26 cellular contexts compared by ENCODE assay signal in genomic region chr10:118110750-118111149, GRCh38.
A peak's percentile ranks its signal among the peaks of the same experiment; 100 is the strongest.
DNase-seq lines count a peak whose midpoint lies in the region; ATAC-seq and TF ChIP-seq lines count a peak whose summit lies in the region.
"Had no signal": no experiment of that assay in that cellular context is flagged by ENCODE, and none has a peak within 500 bp of the region (broad histone marks: within the 10 kb centered on the region; RNA-seq: fewer than 3 reads in every experiment).

No MANE protein-coding gene starts in this region.

- H3K4me1 ChIP-seq in body of pancreas, result no peaks in the 10 kb centered on the region

- peak; percentile 89 for ATAC-seq in activated naive CD8-positive, alpha-beta T cell treated with anti-CD3 and anti-CD28 coated beads, Interleukin-2, amount 10 ng/mL, durations not matched to agents 7 days and 5 days (ENCODE audit: low read depth)
- no peak for ATAC-seq in activated naive CD8-positive, alpha-beta T cell treated with anti-CD3 and anti-CD28 coated beads, Interleukin-2, amount 50 U/mL, for 24 hours
- ATAC-seq in activated CD8-positive, alpha-beta T cell treated with anti-CD3 and anti-CD28 coated beads for 36 hours, result peak; percentile 56
- peak; percentile 24 for ATAC-seq in activated T-helper 17 cell treated with anti-CD3 and anti-CD28 coated beads, Interleukin-2, amount 50 U/mL, for 72 hours (replicated peaks)
- no peak for ATAC-seq in body of pancreas
- ATAC-seq: GM12878 had no signal

- H3K9me3 ChIP-seq in body of pancreas, result no peaks in the 10 kb centered on the region
- H3K9me3 ChIP-seq: BE2C, BLaER1 had no signal

- DNase-seq in activated CD4-positive, alpha-beta T cell treated with anti-CD3 and anti-CD28 coated beads, Interleukin-2, amount 10 ng/mL, durations not matched to agents 7 days and 5 days, result no peak
- no peak for DNase-seq in activated CD4-positive, alpha-beta T cell treated with anti-CD3 and anti-CD28 coated beads for 1 hour
- DNase-seq in activated naive CD8-positive, alpha-beta T cell treated with anti-CD3 and anti-CD28 coated beads, Interleukin-2, amount 10 ng/mL, durations not matched to agents 7 days and 5 days, result no peak
- DNase-seq in activated naive CD8-positive, alpha-beta T cell treated with anti-CD3 and anti-CD28 coated beads, Interleukin-2, amount 50 U/mL, for 24 hours, result no peak
- DNase-seq in activated CD8-positive, alpha-beta T cell treated with anti-CD3 and anti-CD28 coated beads for 36 hours, result no peak
- no peak for DNase-seq in HCEC 1CT
- DNase-seq in body of pancreas, result no peak
- DNase-seq: 8988T; ACHN; BE2C; C1 segment of cervical spinal cord; CD4-positive, alpha-beta memory T cell; CD8-positive, alpha-beta memory T cell; COR-L47; DMS 273 treated with DMSO at 0.1 percent for 48 hours; DMS153; DMS53; DMS79; DND-41; EL; GDM1 had no signal

- H3K27ac ChIP-seq in body of pancreas, result no peak overlapping the region
- H3K27ac ChIP-seq: BLaER1 had no signal

- 85 to 95% methylated on average over 1 of the region's 1 CpG for WGBS in body of pancreas, 2 donors

- no peaks in the 10 kb centered on the region for H3K36me3 Mint-ChIP-seq in activated CD4-positive, alpha-beta T cell treated with anti-CD3 and anti-CD28 coated beads, Interleukin-2, amount 10 ng/mL, durations not matched to agents 7 days and 5 days (ENCODE audit: low read depth)
- peaks cover 5% of the 10 kb centered on the region for H3K36me3 Mint-ChIP-seq in activated naive CD8-positive, alpha-beta T cell treated with anti-CD3 and anti-CD28 coated beads, Interleukin-2, amount 10 ng/mL, durations not matched to agents 7 days and 5 days
- H3K36me3 Mint-ChIP-seq in activated naive CD8-positive, alpha-beta T cell treated with anti-CD3 and anti-CD28 coated beads, Interleukin-2, amount 50 U/mL, for 24 hours (ENCODE audit: low read depth), result no peaks in the 10 kb centered on the region
- H3K36me3 Mint-ChIP-seq in activated CD8-positive, alpha-beta T cell treated with anti-CD3 and anti-CD28 coated beads for 36 hours (ENCODE audit: low read depth), result no peaks in the 10 kb centered on the region
- no peaks in the 10 kb centered on the region for H3K36me3 Mint-ChIP-seq in activated T-helper 17 cell treated with anti-CD3 and anti-CD28 coated beads, Interleukin-2, amount 50 U/mL, for 72 hours (ENCODE audit: low read depth)
- H3K36me3 Mint-ChIP-seq: CD14-positive monocyte; CD4-positive, alpha-beta memory T cell; CD4-positive, CD25-positive, alpha-beta regulatory T cell; CD8-positive, alpha-beta memory T cell had no signal

- H3K9me3 Mint-ChIP-seq in activated CD4-positive, alpha-beta T cell treated with anti-CD3 and anti-CD28 coated beads, Interleukin-2, amount 10 ng/mL, durations not matched to agents 7 days and 5 days, result no peaks in the 10 kb centered on the region
- H3K9me3 Mint-ChIP-seq in activated naive CD8-positive, alpha-beta T cell treated with anti-CD3 and anti-CD28 coated beads, Interleukin-2, amount 10 ng/mL, durations not matched to agents 7 days and 5 days, result no peaks in the 10 kb centered on the region
- H3K9me3 Mint-ChIP-seq in activated naive CD8-positive, alpha-beta T cell treated with anti-CD3 and anti-CD28 coated beads, Interleukin-2, amount 50 U/mL, for 24 hours, result no peaks in the 10 kb centered on the region
- H3K9me3 Mint-ChIP-seq in activated CD8-positive, alpha-beta T cell treated with anti-CD3 and anti-CD28 coated beads for 36 hours, result no peaks in the 10 kb centered on the region
- no peaks in the 10 kb centered on the region for H3K9me3 Mint-ChIP-seq in activated T-helper 17 cell treated with anti-CD3 and anti-CD28 coated beads, Interleukin-2, amount 50 U/mL, for 72 hours
- H3K9me3 Mint-ChIP-seq: CD4-positive, alpha-beta memory T cell; CD4-positive, CD25-positive, alpha-beta regulatory T cell; CD8-positive, alpha-beta memory T cell had no signal

- no peaks in the 10 kb centered on the region for H3K36me3 ChIP-seq in body of pancreas (replicated peaks in 1 of 2; ENCODE audit: insufficient read depth in 1 of 2, low read depth in 2 of 2)
- H3K36me3 ChIP-seq: BE2C, BLaER1 had no signal

- peak overlapping the region; percentile 76 for H3K27ac Mint-ChIP-seq in activated CD4-positive, alpha-beta T cell treated with anti-CD3 and anti-CD28 coated beads, Interleukin-2, amount 10 ng/mL, durations not matched to agents 7 days and 5 days
- H3K27ac Mint-ChIP-seq in activated naive CD8-positive, alpha-beta T cell treated with anti-CD3 and anti-CD28 coated beads, Interleukin-2, amount 10 ng/mL, durations not matched to agents 7 days and 5 days, result peak overlapping the region; percentile 78
- H3K27ac Mint-ChIP-seq in activated naive CD8-positive, alpha-beta T cell treated with anti-CD3 and anti-CD28 coated beads, Interleukin-2, amount 50 U/mL, for 24 hours, result no peak overlapping the region
- H3K27ac Mint-ChIP-seq in activated CD8-positive, alpha-beta T cell treated with anti-CD3 and anti-CD28 coated beads for 36 hours, result no peak overlapping the region
- H3K27ac Mint-ChIP-seq in activated T-helper 17 cell treated with anti-CD3 and anti-CD28 coated beads, Interleukin-2, amount 50 U/mL, for 72 hours, result no peak overlapping the region
- H3K27ac Mint-ChIP-seq: CD14-positive monocyte; CD4-positive, alpha-beta memory T cell; CD4-positive, CD25-positive, alpha-beta regulatory T cell; CD8-positive, alpha-beta memory T cell had no signal

- peaks cover 18% of the 10 kb centered on the region for H3K4me1 Mint-ChIP-seq in activated CD4-positive, alpha-beta T cell treated with anti-CD3 and anti-CD28 coated beads, Interleukin-2, amount 10 ng/mL, durations not matched to agents 7 days and 5 days
- peaks cover 38% of the 10 kb centered on the region for H3K4me1 Mint-ChIP-seq in activated naive CD8-positive, alpha-beta T cell treated with anti-CD3 and anti-CD28 coated beads, Interleukin-2, amount 10 ng/mL, durations not matched to agents 7 days and 5 days
- no peaks in the 10 kb centered on the region for H3K4me1 Mint-ChIP-seq in activated naive CD8-positive, alpha-beta T cell treated with anti-CD3 and anti-CD28 coated beads, Interleukin-2, amount 50 U/mL, for 24 hours
- H3K4me1 Mint-ChIP-seq in activated CD8-positive, alpha-beta T cell treated with anti-CD3 and anti-CD28 coated beads for 36 hours (ENCODE audit: low read depth), result no peaks in the 10 kb centered on the region
- H3K4me1 Mint-ChIP-seq in activated T-helper 17 cell treated with anti-CD3 and anti-CD28 coated beads, Interleukin-2, amount 50 U/mL, for 72 hours, result no peaks in the 10 kb centered on the region
- H3K4me1 Mint-ChIP-seq: CD14-positive monocyte; CD8-positive, alpha-beta memory T cell had no signal

- peaks cover 8% of the 10 kb centered on the region for H3K27me3 Mint-ChIP-seq in activated CD4-positive, alpha-beta T cell treated with anti-CD3 and anti-CD28 coated beads, Interleukin-2, amount 10 ng/mL, durations not matched to agents 7 days and 5 days
- H3K27me3 Mint-ChIP-seq in activated naive CD8-positive, alpha-beta T cell treated with anti-CD3 and anti-CD28 coated beads, Interleukin-2, amount 10 ng/mL, durations not matched to agents 7 days and 5 days, result no peaks in the 10 kb centered on the region
- H3K27me3 Mint-ChIP-seq in activated naive CD8-positive, alpha-beta T cell treated with anti-CD3 and anti-CD28 coated beads, Interleukin-2, amount 50 U/mL, for 24 hours, result peaks cover 7% of the 10 kb centered on the region
- peaks cover 2% of the 10 kb centered on the region for H3K27me3 Mint-ChIP-seq in activated CD8-positive, alpha-beta T cell treated with anti-CD3 and anti-CD28 coated beads for 36 hours
- peaks cover 8% of the 10 kb centered on the region for H3K27me3 Mint-ChIP-seq in activated T-helper 17 cell treated with anti-CD3 and anti-CD28 coated beads, Interleukin-2, amount 50 U/mL, for 72 hours
- H3K27me3 Mint-ChIP-seq: CD4-positive, CD25-positive, alpha-beta regulatory T cell had no signal

- POLR2A ChIA-PET in activated CD4-positive, alpha-beta T cell treated with anti-CD3 and anti-CD28 coated beads, Interleukin-2, amount 10 ng/mL, durations not matched to agents 7 days and 5 days (lab: Charles Lee), result no interaction called here
- POLR2A ChIA-PET in activated naive CD8-positive, alpha-beta T cell treated with anti-CD3 and anti-CD28 coated beads, Interleukin-2, amount 10 ng/mL, durations not matched to agents 7 days and 5 days (lab: Charles Lee), result no interaction called here
- POLR2A ChIA-PET in activated CD8-positive, alpha-beta T cell treated with anti-CD3 and anti-CD28 coated beads for 36 hours (lab: Charles Lee), result no interaction called here

- intact Hi-C loops in activated CD8-positive, alpha-beta T cell treated with anti-CD3 and anti-CD28 coated beads for 36 hours (cut with micrococcal nuclease), result no loop called here
- intact Hi-C loops in body of pancreas (cut with DNase I), result no loop called here

- no peak for TF ChIP-seq CTCF in activated CD8-positive, alpha-beta T cell treated with anti-CD3 and anti-CD28 coated beads for 36 hours (IDR thresholded peaks at IDR 0.05)
- TF ChIP-seq CTCF in body of pancreas (IDR thresholded peaks at IDR 0.05), result no peak

- no peak overlapping the region for H3K4me3 Mint-ChIP-seq in activated CD4-positive, alpha-beta T cell treated with anti-CD3 and anti-CD28 coated beads, Interleukin-2, amount 10 ng/mL, durations not matched to agents 7 days and 5 days
- peak overlapping the region; percentile 61 for H3K4me3 Mint-ChIP-seq in activated naive CD8-positive, alpha-beta T cell treated with anti-CD3 and anti-CD28 coated beads, Interleukin-2, amount 10 ng/mL, durations not matched to agents 7 days and 5 days
- H3K4me3 Mint-ChIP-seq in activated naive CD8-positive, alpha-beta T cell treated with anti-CD3 and anti-CD28 coated beads, Interleukin-2, amount 50 U/mL, for 24 hours, result no peak overlapping the region
- no peak overlapping the region for H3K4me3 Mint-ChIP-seq in activated CD8-positive, alpha-beta T cell treated with anti-CD3 and anti-CD28 coated beads for 36 hours
- no peak overlapping the region for H3K4me3 Mint-ChIP-seq in activated T-helper 17 cell treated with anti-CD3 and anti-CD28 coated beads, Interleukin-2, amount 50 U/mL, for 72 hours
- H3K4me3 Mint-ChIP-seq: CD14-positive monocyte; CD4-positive, alpha-beta memory T cell; CD4-positive, CD25-positive, alpha-beta regulatory T cell; CD8-positive, alpha-beta memory T cell had no signal

- TF ChIP-seq POLR2A in body of pancreas (IDR thresholded peaks at IDR 0.05), result no peak

- CTCF ChIA-PET in activated CD4-positive, alpha-beta T cell treated with anti-CD3 and anti-CD28 coated beads, Interleukin-2, amount 10 ng/mL, durations not matched to agents 7 days and 5 days (lab: Charles Lee), result no interaction called here
- CTCF ChIA-PET in activated CD8-positive, alpha-beta T cell treated with anti-CD3 and anti-CD28 coated beads for 36 hours (lab: Charles Lee), result no interaction called here

- H3K4me3 ChIP-seq in body of pancreas, result no peak overlapping the region
- H3K4me3 ChIP-seq: BLaER1, GM12878 had no signal

- no peaks in the 10 kb centered on the region for H3K27me3 ChIP-seq in body of pancreas
- H3K27me3 ChIP-seq: BE2C, BLaER1 had no signal

Comparison
In these comparisons a context has a peak if more than half of its experiments do, and no peak if none do; other contexts are left out.
1. H3K27ac Mint-ChIP-seq: peak in activated CD4-positive, alpha-beta T cell treated with anti-CD3 and anti-CD28 coated beads, Interleukin-2, amount 10 ng/mL, durations not matched to agents 7 days and 5 days (single experiment) and activated naive CD8-positive, alpha-beta T cell treated with anti-CD3 and anti-CD28 coated beads, Interleukin-2, amount 10 ng/mL, durations not matched to agents 7 days and 5 days (single experiment); none in activated naive CD8-positive, alpha-beta T cell treated with anti-CD3 and anti-CD28 coated beads, Interleukin-2, amount 50 U/mL, for 24 hours (single experiment), activated CD8-positive, alpha-beta T cell treated with anti-CD3 and anti-CD28 coated beads for 36 hours (single experiment) and activated T-helper 17 cell treated with anti-CD3 and anti-CD28 coated beads, Interleukin-2, amount 50 U/mL, for 72 hours (single experiment).
2. ATAC-seq: peak in activated naive CD8-positive, alpha-beta T cell treated with anti-CD3 and anti-CD28 coated beads, Interleukin-2, amount 10 ng/mL, durations not matched to agents 7 days and 5 days (single experiment), activated CD8-positive, alpha-beta T cell treated with anti-CD3 and anti-CD28 coated beads for 36 hours (single experiment) and activated T-helper 17 cell treated with anti-CD3 and anti-CD28 coated beads, Interleukin-2, amount 50 U/mL, for 72 hours (single experiment); none in activated naive CD8-positive, alpha-beta T cell treated with anti-CD3 and anti-CD28 coated beads, Interleukin-2, amount 50 U/mL, for 24 hours (single experiment) and body of pancreas (single experiment).